1 cellular context compared by ENCODE assay signal in the genomic region with DNA sequence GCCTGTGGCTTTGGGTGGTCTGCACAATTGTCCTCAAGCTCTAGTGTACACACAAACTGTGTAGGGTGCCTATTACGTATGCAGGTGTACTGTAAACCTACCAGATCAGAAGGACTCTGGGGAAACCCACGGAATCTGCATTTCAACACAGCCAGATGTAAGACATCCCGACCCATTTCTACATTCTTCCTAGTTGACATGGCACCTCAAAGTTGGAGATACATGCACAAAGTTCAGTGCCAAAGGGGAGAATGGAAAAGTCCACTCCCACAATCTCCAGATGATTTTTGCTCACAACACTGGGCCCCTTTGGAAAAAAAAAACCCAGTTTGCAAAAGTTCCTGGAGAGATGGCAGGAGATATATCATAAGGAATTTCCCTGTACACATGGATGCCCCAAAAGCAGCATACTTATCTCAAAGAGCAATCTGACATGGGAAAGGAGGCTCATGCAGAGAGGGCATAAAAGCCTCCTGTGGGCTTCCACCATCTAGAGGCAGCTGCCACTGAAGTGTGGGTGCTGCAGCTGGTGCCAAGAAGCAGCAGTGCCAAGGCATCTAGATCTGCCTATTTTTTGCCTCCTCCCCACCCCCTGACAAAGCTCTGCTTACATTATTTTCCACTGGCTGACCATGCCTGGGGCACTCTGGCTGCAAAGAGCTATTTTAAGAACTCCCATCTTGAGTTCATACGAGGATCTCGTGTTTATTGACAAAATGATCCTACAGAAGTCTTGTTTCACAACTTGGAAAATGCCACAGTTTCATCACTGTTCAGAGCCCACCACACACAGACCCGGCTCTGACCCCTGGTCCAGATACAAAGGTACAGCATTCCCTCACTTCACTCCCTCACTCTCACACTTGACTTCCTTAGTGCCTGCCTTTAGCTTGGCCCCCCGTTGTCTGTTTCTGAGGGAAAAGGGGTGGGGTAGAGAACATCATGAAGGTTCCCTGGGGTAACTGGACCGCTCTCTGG.
TF ChIP-seq lines count a peak whose summit lies in the region.

No MANE protein-coding gene starts in this region.

TF ChIP-seq in HepG2, 621 proteins besides CTCF, POLR2A, EP300 and RAD21 (continued from another document and continues in another):
- TF ChIP-seq HNF4G (IDR thresholded peaks at IDR 0.05; ENCODE audit: borderline replicate concordance, low read depth, low read length) = peak; percentile 61
- no peak for TF ChIP-seq HNF4G (CRISPR knock-in tag; IDR thresholded peaks at IDR 0.05; ENCODE audit: borderline replicate concordance, low read depth)
- no peak for TF ChIP-seq ZNF3 (CRISPR knock-in tag; IDR thresholded peaks at IDR 0.05)
- TF ChIP-seq FOXK2 (IDR thresholded peaks at IDR 0.05) = no peak
- TF ChIP-seq AFF4 (CRISPR knock-in tag; IDR thresholded peaks at IDR 0.05) = peak; percentile 58; the same call in 1 of the 2 replicates
- TF ChIP-seq ZBTB7A (CRISPR knock-in tag; IDR thresholded peaks at IDR 0.05) = no peak
- no peak for TF ChIP-seq KIAA2018 (CRISPR knock-in tag; IDR thresholded peaks at IDR 0.05; ENCODE audit: borderline replicate concordance)
- TF ChIP-seq CREB1 (IDR thresholded peaks at IDR 0.05) = no peak
- TF ChIP-seq CREB1 (CRISPR knock-in tag; IDR thresholded peaks at IDR 0.05) = peak; percentile 41; the same call in 1 of the 2 replicates
- no peak for TF ChIP-seq ZNF33B (CRISPR knock-in tag; IDR thresholded peaks at IDR 0.05)
- TF ChIP-seq ZNF10 (CRISPR knock-in tag; IDR thresholded peaks at IDR 0.05; ENCODE audit: borderline replicate concordance, low read depth) = no peak
- 0 out of 2 replicates have a peak, but pooled peaks have one; percentile 24 for TF ChIP-seq ATF3 (CRISPR knock-in tag; IDR thresholded peaks at IDR 0.05)
- TF ChIP-seq, protein P1, sequence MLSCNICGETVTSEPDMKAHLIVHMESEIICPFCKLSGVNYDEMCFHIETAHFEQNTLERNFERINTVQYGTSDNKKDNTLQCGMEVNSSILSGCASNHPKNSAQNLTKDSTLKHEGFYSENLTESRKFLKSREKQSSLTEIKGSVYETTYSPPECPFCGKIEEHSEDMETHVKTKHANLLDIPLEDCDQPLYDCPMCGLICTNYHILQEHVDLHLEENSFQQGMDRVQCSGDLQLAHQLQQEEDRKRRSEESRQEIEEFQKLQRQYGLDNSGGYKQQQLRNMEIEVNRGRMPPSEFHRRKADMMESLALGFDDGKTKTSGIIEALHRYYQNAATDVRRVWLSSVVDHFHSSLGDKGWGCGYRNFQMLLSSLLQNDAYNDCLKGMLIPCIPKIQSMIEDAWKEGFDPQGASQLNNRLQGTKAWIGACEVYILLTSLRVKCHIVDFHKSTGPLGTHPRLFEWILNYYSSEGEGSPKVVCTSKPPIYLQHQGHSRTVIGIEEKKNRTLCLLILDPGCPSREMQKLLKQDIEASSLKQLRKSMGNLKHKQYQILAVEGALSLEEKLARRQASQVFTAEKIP (CRISPR knock-in tag; IDR thresholded peaks at IDR 0.05; ENCODE audit: borderline replicate concordance) = no peak
- TF ChIP-seq GATAD2A (CRISPR knock-in tag; IDR thresholded peaks at IDR 0.05) = peak; percentile 51; the same call in 1 of the 2 replicates
- 0 out of 2 replicates have a peak, but pooled peaks have one; percentile 34 for TF ChIP-seq ZBTB10 (CRISPR knock-in tag; IDR thresholded peaks at IDR 0.05; ENCODE audit: borderline replicate concordance)
- TF ChIP-seq ZNF770 (CRISPR knock-in tag; IDR thresholded peaks at IDR 0.05) = no peak
- TF ChIP-seq HMG20A (CRISPR knock-in tag; IDR thresholded peaks at IDR 0.05; ENCODE audit: borderline replicate concordance) = peak; percentile 29; the same call in 1 of the 2 replicates
- peak; percentile 36; the same call in 1 of the 2 replicates for TF ChIP-seq ZFY (CRISPR knock-in tag; IDR thresholded peaks at IDR 0.05)
- no peak; the same call in 1 of the 2 replicates for TF ChIP-seq BRD4 (CRISPR knock-in tag; IDR thresholded peaks at IDR 0.05)
- TF ChIP-seq FOSL2 (CRISPR knock-in tag; IDR thresholded peaks at IDR 0.05) = peak; percentile 10; the same call in 1 of the 2 replicates
